In the genomic region with DNA sequence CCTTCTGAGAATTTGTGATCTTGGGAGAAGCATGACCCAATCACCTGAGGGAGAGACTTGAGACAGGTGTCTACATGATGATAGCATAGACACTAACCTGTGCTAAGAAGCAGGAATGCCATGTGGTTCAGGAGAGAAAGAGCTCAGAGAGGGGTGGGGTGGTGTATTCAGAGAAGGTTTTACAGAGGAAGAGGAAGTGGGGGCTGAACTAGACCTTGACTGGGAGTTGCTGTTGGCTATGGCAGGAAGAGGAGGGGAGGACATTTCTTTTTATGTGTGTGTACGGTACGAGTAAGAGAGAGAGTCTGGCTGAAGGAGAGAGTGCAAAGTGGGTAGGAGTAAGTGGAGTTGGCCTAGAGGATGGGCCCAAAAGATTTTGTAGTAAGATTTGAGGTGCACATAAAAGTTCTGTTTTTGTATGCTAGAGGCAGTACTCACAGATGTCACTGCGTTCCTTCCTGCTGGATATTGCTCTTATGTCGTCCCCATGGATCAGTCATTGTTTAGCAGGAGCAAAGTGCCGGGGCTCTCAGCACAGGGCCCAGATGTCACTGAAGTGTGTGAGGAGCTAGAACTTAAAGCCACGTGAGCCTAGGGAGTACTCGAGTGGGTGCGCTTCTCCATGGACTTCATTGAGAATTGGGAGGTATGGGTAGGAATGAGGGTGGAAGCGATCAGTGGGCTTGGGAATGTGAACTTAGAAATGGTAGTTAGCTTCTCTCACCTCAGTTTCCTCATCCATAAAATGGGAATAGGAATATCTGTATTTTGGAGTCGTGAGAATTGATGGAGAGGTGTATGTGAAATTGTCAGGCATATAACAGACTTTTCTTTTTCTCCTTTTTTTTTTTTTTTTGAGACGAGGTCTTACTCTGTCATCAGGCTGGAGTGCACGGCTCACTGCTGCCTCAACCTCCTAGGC, we compare ENCODE assay signal across 1 cellular context.
TF ChIP-seq lines count a peak whose summit lies in the region.

No MANE protein-coding gene starts in this region.

TF ChIP-seq in HepG2, 621 proteins besides CTCF, POLR2A, EP300 and RAD21:
- TF ChIP-seq SAP130 (CRISPR knock-in tag; IDR thresholded peaks at IDR 0.05; ENCODE audit: low read depth) (peak; percentile 57), RBAK (CRISPR knock-in tag; IDR thresholded peaks at IDR 0.05) (no peak), KMT2B (CRISPR knock-in tag; IDR thresholded peaks at IDR 0.05) (no peak), GABPA (IDR thresholded peaks at IDR 0.05; ENCODE audit: low read depth, low read length) (no peak), GABPA (CRISPR knock-in tag; IDR thresholded peaks at IDR 0.05; ENCODE audit: low read depth) (peak; percentile 46; the same call in 1 of the 2 replicates), ZKSCAN8 (CRISPR knock-in tag; IDR thresholded peaks at IDR 0.05; ENCODE audit: borderline replicate concordance) (no peak), RARA (CRISPR knock-in tag; IDR thresholded peaks at IDR 0.05) (0 out of 2 replicates have a peak, but pooled peaks have one; percentile 11), ZNF720 (CRISPR knock-in tag; IDR thresholded peaks at IDR 0.05) (no peak), KLF16 (CRISPR knock-in tag; IDR thresholded peaks at IDR 0.05) (no peak), ZFYVE20 (CRISPR knock-in tag; IDR thresholded peaks at IDR 0.05; ENCODE audit: borderline replicate concordance, low read depth) (no peak), AGO1 (IDR thresholded peaks at IDR 0.05; ENCODE audit: low read depth, low read length, poor library complexity, severe bottlenecking) (no peak), ZNF629 (CRISPR knock-in tag; conservative IDR thresholded peaks at IDR 0.05) (peak; percentile 79), ELF3 (CRISPR knock-in tag; IDR thresholded peaks at IDR 0.05) (0 out of 2 replicates have a peak, but pooled peaks have one; percentile 15), YEATS4 (CRISPR knock-in tag; IDR thresholded peaks at IDR 0.05; ENCODE audit: borderline replicate concordance) (no peak)
- TF ChIP-seq, protein P1, sequence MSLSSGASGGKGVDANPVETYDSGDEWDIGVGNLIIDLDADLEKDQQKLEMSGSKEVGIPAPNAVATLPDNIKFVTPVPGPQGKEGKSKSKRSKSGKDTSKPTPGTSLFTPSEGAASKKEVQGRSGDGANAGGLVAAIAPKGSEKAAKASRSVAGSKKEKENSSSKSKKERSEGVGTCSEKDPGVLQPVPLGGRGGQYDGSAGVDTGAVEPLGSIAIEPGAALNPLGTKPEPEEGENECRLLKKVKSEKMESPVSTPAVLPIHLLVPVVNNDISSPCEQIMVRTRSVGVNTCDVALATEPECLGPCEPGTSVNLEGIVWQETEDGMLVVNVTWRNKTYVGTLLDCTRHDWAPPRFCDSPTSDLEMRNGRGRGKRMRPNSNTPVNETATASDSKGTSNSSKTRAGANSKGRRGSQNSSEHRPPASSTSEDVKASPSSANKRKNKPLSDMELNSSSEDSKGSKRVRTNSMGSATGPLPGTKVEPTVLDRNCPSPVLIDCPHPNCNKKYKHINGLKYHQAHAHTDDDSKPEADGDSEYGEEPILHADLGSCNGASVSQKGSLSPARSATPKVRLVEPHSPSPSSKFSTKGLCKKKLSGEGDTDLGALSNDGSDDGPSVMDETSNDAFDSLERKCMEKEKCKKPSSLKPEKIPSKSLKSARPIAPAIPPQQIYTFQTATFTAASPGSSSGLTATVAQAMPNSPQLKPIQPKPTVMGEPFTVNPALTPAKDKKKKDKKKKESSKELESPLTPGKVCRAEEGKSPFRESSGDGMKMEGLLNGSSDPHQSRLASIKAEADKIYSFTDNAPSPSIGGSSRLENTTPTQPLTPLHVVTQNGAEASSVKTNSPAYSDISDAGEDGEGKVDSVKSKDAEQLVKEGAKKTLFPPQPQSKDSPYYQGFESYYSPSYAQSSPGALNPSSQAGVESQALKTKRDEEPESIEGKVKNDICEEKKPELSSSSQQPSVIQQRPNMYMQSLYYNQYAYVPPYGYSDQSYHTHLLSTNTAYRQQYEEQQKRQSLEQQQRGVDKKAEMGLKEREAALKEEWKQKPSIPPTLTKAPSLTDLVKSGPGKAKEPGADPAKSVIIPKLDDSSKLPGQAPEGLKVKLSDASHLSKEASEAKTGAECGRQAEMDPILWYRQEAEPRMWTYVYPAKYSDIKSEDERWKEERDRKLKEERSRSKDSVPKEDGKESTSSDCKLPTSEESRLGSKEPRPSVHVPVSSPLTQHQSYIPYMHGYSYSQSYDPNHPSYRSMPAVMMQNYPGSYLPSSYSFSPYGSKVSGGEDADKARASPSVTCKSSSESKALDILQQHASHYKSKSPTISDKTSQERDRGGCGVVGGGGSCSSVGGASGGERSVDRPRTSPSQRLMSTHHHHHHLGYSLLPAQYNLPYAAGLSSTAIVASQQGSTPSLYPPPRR (CRISPR knock-in tag; IDR thresholded peaks at IDR 0.05; ENCODE audit: borderline replicate concordance), result 0 out of 2 replicates have a peak, but pooled peaks have one; percentile 34
- TF ChIP-seq, protein P2, sequence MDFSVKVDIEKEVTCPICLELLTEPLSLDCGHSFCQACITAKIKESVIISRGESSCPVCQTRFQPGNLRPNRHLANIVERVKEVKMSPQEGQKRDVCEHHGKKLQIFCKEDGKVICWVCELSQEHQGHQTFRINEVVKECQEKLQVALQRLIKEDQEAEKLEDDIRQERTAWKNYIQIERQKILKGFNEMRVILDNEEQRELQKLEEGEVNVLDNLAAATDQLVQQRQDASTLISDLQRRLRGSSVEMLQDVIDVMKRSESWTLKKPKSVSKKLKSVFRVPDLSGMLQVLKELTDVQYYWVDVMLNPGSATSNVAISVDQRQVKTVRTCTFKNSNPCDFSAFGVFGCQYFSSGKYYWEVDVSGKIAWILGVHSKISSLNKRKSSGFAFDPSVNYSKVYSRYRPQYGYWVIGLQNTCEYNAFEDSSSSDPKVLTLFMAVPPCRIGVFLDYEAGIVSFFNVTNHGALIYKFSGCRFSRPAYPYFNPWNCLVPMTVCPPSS (IDR thresholded peaks at IDR 0.05), result no peak
- TF ChIP-seq, protein P3, sequence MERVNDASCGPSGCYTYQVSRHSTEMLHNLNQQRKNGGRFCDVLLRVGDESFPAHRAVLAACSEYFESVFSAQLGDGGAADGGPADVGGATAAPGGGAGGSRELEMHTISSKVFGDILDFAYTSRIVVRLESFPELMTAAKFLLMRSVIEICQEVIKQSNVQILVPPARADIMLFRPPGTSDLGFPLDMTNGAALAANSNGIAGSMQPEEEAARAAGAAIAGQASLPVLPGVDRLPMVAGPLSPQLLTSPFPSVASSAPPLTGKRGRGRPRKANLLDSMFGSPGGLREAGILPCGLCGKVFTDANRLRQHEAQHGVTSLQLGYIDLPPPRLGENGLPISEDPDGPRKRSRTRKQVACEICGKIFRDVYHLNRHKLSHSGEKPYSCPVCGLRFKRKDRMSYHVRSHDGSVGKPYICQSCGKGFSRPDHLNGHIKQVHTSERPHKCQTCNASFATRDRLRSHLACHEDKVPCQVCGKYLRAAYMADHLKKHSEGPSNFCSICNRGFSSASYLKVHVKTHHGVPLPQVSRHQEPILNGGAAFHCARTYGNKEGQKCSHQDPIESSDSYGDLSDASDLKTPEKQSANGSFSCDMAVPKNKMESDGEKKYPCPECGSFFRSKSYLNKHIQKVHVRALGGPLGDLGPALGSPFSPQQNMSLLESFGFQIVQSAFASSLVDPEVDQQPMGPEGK (CRISPR knock-in tag; IDR thresholded peaks at IDR 0.05), result 0 out of 2 replicates have a peak, but pooled peaks have one; percentile 13
- TF ChIP-seq, protein P4, sequence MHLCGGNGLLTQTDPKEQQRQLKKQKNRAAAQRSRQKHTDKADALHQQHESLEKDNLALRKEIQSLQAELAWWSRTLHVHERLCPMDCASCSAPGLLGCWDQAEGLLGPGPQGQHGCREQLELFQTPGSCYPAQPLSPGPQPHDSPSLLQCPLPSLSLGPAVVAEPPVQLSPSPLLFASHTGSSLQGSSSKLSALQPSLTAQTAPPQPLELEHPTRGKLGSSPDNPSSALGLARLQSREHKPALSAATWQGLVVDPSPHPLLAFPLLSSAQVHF (CRISPR knock-in tag; IDR thresholded peaks at IDR 0.05), result no peak
- TF ChIP-seq, protein P5, sequence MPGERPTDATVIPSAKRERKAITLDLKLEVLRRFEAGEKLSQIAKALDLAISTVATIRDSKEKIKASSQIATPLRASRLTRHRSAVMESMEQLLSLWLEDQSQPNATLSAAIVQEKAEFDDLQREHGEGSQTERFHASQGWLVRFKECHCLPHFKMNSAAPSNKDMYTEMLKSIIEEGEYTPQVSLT (CRISPR knock-in tag; IDR thresholded peaks at IDR 0.05; ENCODE audit: borderline replicate concordance, low read depth), result no peak
